ENCODE assay signal across 19 cellular contexts in genomic region chr14:22412936-22413411, GRCh38.
A peak's percentile ranks its signal among the peaks of the same experiment; 100 is the strongest.
DNase-seq lines count a peak whose midpoint lies in the region; TF ChIP-seq lines count a peak whose summit lies in the region.
"Had no signal": no experiment of that assay in that cellular context is flagged by ENCODE, and none has a peak within 500 bp of the region (broad histone marks: within the 10 kb centered on the region; RNA-seq: fewer than 3 reads in every experiment).

No MANE protein-coding gene starts in this region.

- no peak overlapping the region for H2AK5ac ChIP-seq in neuronal stem cell (ENCODE audit: low read depth, low read length)

- H3K9me3 ChIP-seq in HEK293 (ENCODE audit: control insufficient read depth, insufficient read depth, low read depth, low read length) (no peaks in the 10 kb centered on the region), neuronal stem cell (replicated peaks in 1 of 2; ENCODE audit: control insufficient read depth in 2 of 2, insufficient read depth in 1 of 2, low read depth in 1 of 2, low read length in 2 of 2) (no peaks in the 10 kb centered on the region)
- H3K9me3 ChIP-seq: neutrophil, SJSA1, thoracic aorta had no signal

- DNase-seq in NCI-H446 treated with DMSO at 0.1 percent for 48 hours (lab: John Stamatoyannopoulos, UW) (peak; percentile 51), ecto neural progenitor cell (ENCODE audit: low spot score) (peak; percentile 54), neuronal stem cell (ENCODE audit: low spot score) (peak; percentile 54), NCI-H526 (lab: John Stamatoyannopoulos, UW) (no peak), dermis blood vessel endothelial cell (no peak), GF-D8 (lab: John Stamatoyannopoulos, UW) (no peak)
- DNase-seq: activated CD4-positive, alpha-beta T cell treated with anti-CD3 and anti-CD28 coated beads for 1 hour; activated gamma-delta T cell; amygdala; DMS153; hippocampal formation; Karpas-422; kidney; stimulated activated CD4-positive, alpha-beta T cell treated with anti-CD3 and anti-CD28 coated beads, Interleukin-15, amount 100 ng/mL, for 24 hours; T1000 had no signal

- H3K27me3 ChIP-seq in neuronal stem cell (ENCODE audit: control insufficient read depth in 3 of 3, insufficient read depth in 3 of 3, low read depth in 1 of 3, low read length in 3 of 3): peaks cover 0 to 70% (median 0%) of the 10 kb centered on the region in 3 experiments
- H3K27me3 ChIP-seq: neutrophil, SJSA1 had no signal

- no peak overlapping the region for H3K27ac ChIP-seq in HEK293 (ENCODE audit: extremely low read depth, low read depth, low read length)
- H3K27ac ChIP-seq in neuronal stem cell (replicated peaks; ENCODE audit: low read length): no peak overlapping the region
- H3K27ac ChIP-seq: neutrophil, SJSA1, thoracic aorta had no signal

- no peak overlapping the region for H2BK12ac ChIP-seq in neuronal stem cell (ENCODE audit: low read length)

- H3K79me1 ChIP-seq in neuronal stem cell (ENCODE audit: low read depth, low read length): no peaks in the 10 kb centered on the region

- H3K23ac ChIP-seq in neuronal stem cell (ENCODE audit: low read depth, low read length, poor library complexity): no peak overlapping the region

- no peak overlapping the region for H3K4me3 ChIP-seq in HEK293 (ENCODE audit: low read depth, low read length)
- H3K4me3 ChIP-seq in neuronal stem cell (ENCODE audit: low read length in 2 of 2): no peak overlapping the region
- H3K4me3 ChIP-seq: SJSA1, thoracic aorta had no signal

- H3K4ac ChIP-seq in neuronal stem cell (ENCODE audit: low read length): no peak overlapping the region

- no peak overlapping the region for H2BK15ac ChIP-seq in neuronal stem cell (ENCODE audit: low read length)

- no peak overlapping the region for H4K8ac ChIP-seq in neuronal stem cell (ENCODE audit: low read depth, low read length)

- no peaks in the 10 kb centered on the region for H3K4me1 ChIP-seq in HEK293 (ENCODE audit: control insufficient read depth, insufficient read depth, low read length)
- peaks cover 21 to 26% of the 10 kb centered on the region in 2 donors for H3K4me1 ChIP-seq in neuronal stem cell (ENCODE audit: control insufficient read depth in 2 of 2, insufficient read depth in 1 of 2, low read depth in 1 of 2, low read length in 2 of 2)

- H4K91ac ChIP-seq in neuronal stem cell (ENCODE audit: low read depth, low read length, poor library complexity): no peak overlapping the region

- CTCF ChIA-PET in HEK293 (lab: Yijun Ruan, JAX): no interaction called here

- WGBS in neuronal stem cell (ENCODE audit: extremely low coverage in 2 of 2, insufficient read length in 2 of 2, insufficient replicate concordance in 1 of 2), 2 donors: no CpG with 5 or more reads among the region's 5 CpGs

- no peak overlapping the region for H2BK120ac ChIP-seq in neuronal stem cell (ENCODE audit: low read depth, low read length)

- POLR2A ChIA-PET in HEK293 (lab: Yijun Ruan, JAX): no interaction called here

- no peak for TF ChIP-seq CTCF in HEK293 (tag by site-specific recombination; IDR thresholded peaks at IDR 0.05)

- H3K18ac ChIP-seq in neuronal stem cell (ENCODE audit: low read length): no peak overlapping the region

- H2AFZ ChIP-seq in neuronal stem cell (ENCODE audit: low read length): no peak overlapping the region

- no peaks in the 10 kb centered on the region for H3K36me3 ChIP-seq in HEK293 (ENCODE audit: control insufficient read depth in 2 of 2, insufficient read depth in 1 of 2, low read length in 2 of 2)
- H3K36me3 ChIP-seq in neuronal stem cell (replicated peaks in 1 of 2; ENCODE audit: control insufficient read depth in 2 of 2, insufficient read depth in 2 of 2, low read length in 2 of 2): no peaks in the 10 kb centered on the region
- H3K36me3 ChIP-seq: neutrophil, SJSA1, thoracic aorta had no signal

- H3K4me2 ChIP-seq in neuronal stem cell (ENCODE audit: insufficient read depth, low read length, poor library complexity, severe bottlenecking): no peak overlapping the region

- no peak overlapping the region for H2BK5ac ChIP-seq in neuronal stem cell (ENCODE audit: low read length)

- no peak overlapping the region for H3K9ac ChIP-seq in neuronal stem cell (ENCODE audit: low read depth, low read length, poor library complexity)

- no peak overlapping the region for H3K14ac ChIP-seq in neuronal stem cell (ENCODE audit: low read length)

TF ChIP-seq in HEK293, 187 proteins besides CTCF, POLR2A, EP300 and RAD21:
- TF ChIP-seq ZIC2 (tag by site-specific recombination; IDR thresholded peaks at IDR 0.05) (peak; percentile 51), GLIS2 (tag by site-specific recombination; IDR thresholded peaks at IDR 0.05) (no peak), GLIS1 (tag by site-specific recombination; IDR thresholded peaks at IDR 0.05) (peak; percentile 66)
TF ChIP-seq in HEK293: peak in this region for 2.

Comparison
In these comparisons a context has a peak if more than half of its experiments do, and no peak if none do; other contexts are left out.
1. DNase-seq: peak in NCI-H446 treated with DMSO at 0.1 percent for 48 hours (single experiment), ecto neural progenitor cell (single experiment) and neuronal stem cell (single experiment); none in NCI-H526 (0 of 2), dermis blood vessel endothelial cell (single experiment) and GF-D8 (single experiment).